Comparison of ENCODE assay signal across 23 cellular contexts in genomic region chr7:117669818-117670217, GRCh38.
A peak's percentile ranks its signal among the peaks of the same experiment; 100 is the strongest.
DNase-seq lines count a peak whose midpoint lies in the region; ATAC-seq, FAIRE-seq and TF ChIP-seq lines count a peak whose summit lies in the region.
"Had no signal": no experiment of that assay in that cellular context is flagged by ENCODE, and none has a peak within 500 bp of the region (broad histone marks: within the 10 kb centered on the region; RNA-seq: fewer than 3 reads in every experiment).

No MANE protein-coding gene starts in this region.

- CTCF ChIA-PET in A549 (lab: Yijun Ruan, JAX): interaction anchor here (0.5 to 1.7 kb wide), 3 partner anchors 15 to 212 kb away, joined by 3 to 5 read pairs (median 3); no protein-coding TSS in a partner anchor

- TF ChIP-seq CTCF in A549 (IDR thresholded peaks at IDR 0.05) (no peak), choroid plexus epithelial cell (conservative IDR thresholded peaks at IDR 0.05; ENCODE audit: low read depth, low read length) (peak; percentile 24)

- no peak overlapping the region for H3K27ac ChIP-seq in A549
- H3K27ac ChIP-seq: epithelial cell of prostate, heart left ventricle, transverse colon had no signal

- H3K36me3 ChIP-seq in H7 (replicated peaks; ENCODE audit: control insufficient read depth, insufficient read depth, low read length): no peaks in the 10 kb centered on the region
- H3K36me3 ChIP-seq: heart left ventricle, transverse colon had no signal

- no peaks in the 10 kb centered on the region for H3K9me3 ChIP-seq in A549
- H3K9me3 ChIP-seq: heart left ventricle, transverse colon had no signal

- FAIRE-seq in A549 (lab: Jason Lieb, UNC): no peak
- FAIRE-seq: RCC 7860 had no signal

- H3K4me3 ChIP-seq in A549: no peak overlapping the region
- no peak overlapping the region for H3K4me3 ChIP-seq in H7 (ENCODE audit: insufficient read depth, low read depth, low read length)
- H3K4me3 ChIP-seq in choroid plexus epithelial cell (ENCODE audit: low read depth, low read length): no peak overlapping the region
- H3K4me3 ChIP-seq: heart left ventricle, transverse colon had no signal

- ATAC-seq in A549 (no peak), HG03139 (IDR thresholded peaks at IDR 0.05; ENCODE audit: unreplicated experiment) (no peak), HG03039 (IDR thresholded peaks at IDR 0.05; ENCODE audit: unreplicated experiment) (no peak), GM21619 (IDR thresholded peaks at IDR 0.05; ENCODE audit: unreplicated experiment) (no peak)
- ATAC-seq: heart left ventricle had no signal

- POLR2A ChIA-PET in A549 (lab: Yijun Ruan, JAX): no interaction called here

- TF ChIP-seq RAD21 in A549 (conservative IDR thresholded peaks at IDR 0.05 in 1 of 2, IDR thresholded peaks at IDR 0.05 in 1 of 2): peak; percentile 7 to 16; a peak in 1 of 5 replicates

- TF ChIP-seq POLR2A in A549 (IDR thresholded peaks at IDR 0.05; ENCODE audit: low read length): no peak

- no peak for TF ChIP-seq EP300 in A549 (IDR thresholded peaks at IDR 0.05)

- H3K4me1 ChIP-seq in A549: peaks cover 34% of the 10 kb centered on the region
- H3K4me1 ChIP-seq: heart left ventricle had no signal

- H3K4me2 ChIP-seq in A549: no peak overlapping the region

- H3K27me3 ChIP-seq in H7 (ENCODE audit: control insufficient read depth, insufficient read depth, low read length): no peaks in the 10 kb centered on the region
- H3K27me3 ChIP-seq: heart left ventricle, transverse colon had no signal

- 79% methylated on average over 4 of the region's 4 CpGs for WGBS in A549 (ENCODE audit: missing lambda C conversion rate)

- no peak for DNase-seq in A549 (ENCODE audit: low read depth in 1 of 2, low spot score in 1 of 2)
- DNase-seq in H7: peak; percentile 11
- DNase-seq in choroid plexus epithelial cell (ENCODE audit: low read depth): no peak
- peak; percentile 17 for DNase-seq in left kidney (ENCODE audit: low read depth, low spot score)
- DNase-seq in effector CD4-positive, alpha-beta T cell: no peak
- DNase-seq: activated CD4-positive, alpha-beta T cell treated with anti-CD3 and anti-CD28 coated beads, Interleukin-2, amount 50 U/mL, for 4 hours; activated naive CD4-positive, alpha-beta T cell treated with anti-CD3 and anti-CD28 coated beads, Interleukin-2, amount 10 ng/mL, durations not matched to agents 7 days and 5 days; activated T-cell treated with anti-CD3 and anti-CD28 coated beads for 4 hours; CD8-positive, alpha-beta memory T cell; cortex of kidney; heart left ventricle; KG1; NCI-H1048; NCI-H2107; NCI-H526; stimulated activated CD4-positive, alpha-beta T cell treated with anti-CD3 and anti-CD28 coated beads, Interleukin-15, amount 100 ng/mL, for 24 hours; stimulated activated naive B cell treated with anti-CD40 and anti-IgM and Interleukin-4, amounts not matched to agents 10 μg/mL and 1 μg/mL and 100 μg/mL, for 72 hours; transverse colon had no signal

TF ChIP-seq in A549, 52 proteins besides CTCF, POLR2A, EP300 and RAD21:
- TF ChIP-seq POLR2AphosphoS2 (conservative IDR thresholded peaks at IDR 0.05; ENCODE audit: low read length) (no peak), SMC3 (IDR thresholded peaks at IDR 0.05) (0 out of 3 replicates have a peak, but pooled peaks have one; percentile 10), RNF2 (IDR thresholded peaks at IDR 0.05; ENCODE audit: borderline replicate concordance, low read depth) (no peak), JUN (IDR thresholded peaks at IDR 0.05) (no peak)

Comparison
In these comparisons a context has a peak if more than half of its experiments do, and no peak if none do; other contexts are left out.
1. DNase-seq: peak in H7 (single experiment) and left kidney (single experiment); none in A549 (0 of 2), choroid plexus epithelial cell (single experiment) and effector CD4-positive, alpha-beta T cell (single experiment).